ENCODE assay signal across 8 cellular contexts in the genomic region with DNA sequence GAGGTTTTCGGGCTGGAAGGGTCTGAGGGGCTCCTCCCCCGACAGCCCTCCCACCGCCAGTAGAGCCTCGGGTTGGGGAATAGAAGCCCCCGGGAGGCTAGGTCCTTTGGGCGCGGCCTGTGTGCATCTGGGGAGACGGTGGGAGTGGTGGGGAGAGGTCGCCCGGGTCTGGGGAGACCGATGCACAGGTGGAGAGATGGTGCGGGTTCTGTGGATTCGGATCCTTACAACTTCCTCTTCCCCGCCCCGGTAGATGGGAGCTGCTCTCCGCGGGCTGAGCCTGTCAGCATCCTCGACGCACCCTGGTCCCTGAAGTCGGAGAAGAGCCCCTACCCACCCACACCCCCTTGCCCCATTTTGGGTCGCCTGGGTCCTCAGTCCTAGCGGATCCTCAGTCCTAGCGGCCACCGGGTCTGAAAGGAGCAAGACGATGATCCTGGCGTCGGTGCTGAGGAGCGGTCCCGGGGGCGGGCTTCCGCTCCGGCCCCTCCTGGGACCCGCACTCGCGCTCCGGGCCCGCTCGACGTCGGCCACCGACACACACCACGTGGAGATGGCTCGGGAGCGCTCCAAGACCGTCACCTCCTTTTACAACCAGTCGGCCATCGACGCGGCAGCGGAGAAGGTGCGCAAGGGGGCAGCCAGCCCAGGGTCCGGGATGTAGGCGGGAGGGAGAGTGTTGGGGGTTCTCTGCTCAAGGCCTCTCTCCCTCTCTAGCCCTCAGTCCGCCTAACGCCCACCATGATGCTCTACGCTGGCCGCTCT. TPM values are rescaled to one million over a fixed set of nuclear protein-coding genes. Genes with fewer than 3 reads are reported as not detected.
DNase-seq lines count a peak whose midpoint lies in the region; ATAC-seq and TF ChIP-seq lines count a peak whose summit lies in the region.

No MANE protein-coding gene starts in this region.

- peak; percentile 2 for ATAC-seq in GM19035 (IDR thresholded peaks at IDR 0.05; ENCODE audit: unreplicated experiment)
- no peak for ATAC-seq in T-helper 17 cell
- ATAC-seq in HG02973 (IDR thresholded peaks at IDR 0.05; ENCODE audit: unreplicated experiment): no peak
- ATAC-seq in GM21515 (IDR thresholded peaks at IDR 0.05; ENCODE audit: unreplicated experiment): no peak

- H3K4me1 ChIP-seq in sigmoid colon: peaks cover 0 to 32% (median 27%) of the 10 kb centered on the region in 4 donors

- TF ChIP-seq POLR2A in sigmoid colon (IDR thresholded peaks at IDR 0.05): no peak

- intact Hi-C loops in sigmoid colon (cut with DNase I): loop anchor here (5.0 kb wide), 1 partner anchor 33 kb away; no protein-coding TSS in a partner anchor

- H3K4me1 Mint-ChIP-seq in T-helper 17 cell: peaks cover 17% of the 10 kb centered on the region

- no peak for TF ChIP-seq CTCF in foreskin fibroblast (IDR thresholded peaks at IDR 0.05; ENCODE audit: low read depth, low read length)
- TF ChIP-seq CTCF in sigmoid colon (IDR thresholded peaks at IDR 0.05): no peak

- TF ChIP-seq EP300 in sigmoid colon (IDR thresholded peaks at IDR 0.05): no peak

- no peaks in the 10 kb centered on the region for H3K27me3 Mint-ChIP-seq in T-helper 17 cell

- H3K9me3 ChIP-seq in T-helper 17 cell (ENCODE audit: control insufficient read depth, low read length, poor library complexity, severe bottlenecking): no peaks in the 10 kb centered on the region
- H3K9me3 ChIP-seq in sigmoid colon: no peaks in the 10 kb centered on the region

- peak overlapping the region; percentile 88 to 89 (median 89) for H3K27ac ChIP-seq in sigmoid colon

- peak overlapping the region; percentile 87 for H3K4me3 Mint-ChIP-seq in T-helper 17 cell

- H3K27ac Mint-ChIP-seq in T-helper 17 cell: no peak overlapping the region

- 45 to 51% methylated on average over 57 of the region's 57 CpGs for WGBS in sigmoid colon, 2 donors

- no peak for DNase-seq in T-helper 17 cell
- peak in 1 of 2 donors; percentile 32 for DNase-seq in foreskin fibroblast
- DNase-seq in sigmoid colon: no peak
- no peak for DNase-seq in cortex of kidney (lab: John Stamatoyannopoulos, UW)
- DNase-seq in medulla oblongata (ENCODE audit: extremely low spot score): no peak

- H3K36me3 ChIP-seq in sigmoid colon: peaks cover 14 to 38% (median 26%) of the 10 kb centered on the region in 4 donors

- peaks cover 2% of the 10 kb centered on the region for H3K36me3 Mint-ChIP-seq in T-helper 17 cell (ENCODE audit: low read depth)

- H3K4me3 ChIP-seq in foreskin fibroblast (ENCODE audit: low read depth in 1 of 2, low read length in 2 of 2) (peak overlapping the region; percentile 72 to 96), sigmoid colon (peak overlapping the region; percentile 86 to 97 (median 86))

- H3K27me3 ChIP-seq in sigmoid colon: no peaks in the 10 kb centered on the region

RNA-seq across cellular contexts. Expression of gene BCKDK, which starts 0.8 kb away (rescaled TPM):
- total RNA-seq in T-helper 17 cell (1 to 10 TPM; 8.5 to 9.9 TPM), sigmoid colon (10 to 100 TPM; 29.5 to 42.7 (median 33.7) TPM)
- polyA plus RNA-seq in sigmoid colon: 10 to 100 TPM; 21.6 to 33.2 (median 32.1) TPM

RNA-seq across cellular contexts. Expression of gene KAT8, which starts 8.5 kb away (rescaled TPM):
- 10 to 100 TPM; 86.7 to 97.6 TPM for total RNA-seq in T-helper 17 cell
- total RNA-seq in sigmoid colon: 10 to 100 TPM; 57.1 to 65.7 (median 62.5) TPM
- polyA plus RNA-seq in sigmoid colon: 10 to 100 TPM; 31.2 to 54.0 (median 38.8) TPM

RNA-seq across cellular contexts. Expression of gene VKORC1, which starts 14.4 kb away (rescaled TPM):
- 10 to 100 TPM; 30.6 to 31.7 TPM for total RNA-seq in T-helper 17 cell
- 100 to 1,000 TPM; 107 to 165 (median 116) TPM for total RNA-seq in sigmoid colon
- 10 to 100 TPM; 30.5 to 66.5 (median 45.6) TPM for polyA plus RNA-seq in sigmoid colon

RNA-seq across cellular contexts. Expression of gene PRSS53, which starts 20.2 kb away (rescaled TPM):
- total RNA-seq in T-helper 17 cell (1 to 10 TPM; 3.2 to 4.4 TPM), sigmoid colon (1 to 10 TPM; 1.1 to 9.1 (median 2.6) TPM)
- 1 to 10 TPM in 1 of 3 donors, not detected in 2; 2.0 TPM for polyA plus RNA-seq in sigmoid colon

RNA-seq across cellular contexts. Expression of gene PRSS8, which starts 26.6 kb away (rescaled TPM):
- total RNA-seq in T-helper 17 cell: not detected
- total RNA-seq in sigmoid colon: 1 to 10 TPM in 2 of 4 donors, under 1 TPM in 1, not detected in 1; 0.16 to 3.2 (median 1.1) TPM
- polyA plus RNA-seq in sigmoid colon: 100 to 1,000 TPM in 1 of 3 donors, 10 to 100 TPM in 2; 54.7 to 342 (median 84.4) TPM
